12 cellular contexts compared by ENCODE assay signal in the genomic region with DNA sequence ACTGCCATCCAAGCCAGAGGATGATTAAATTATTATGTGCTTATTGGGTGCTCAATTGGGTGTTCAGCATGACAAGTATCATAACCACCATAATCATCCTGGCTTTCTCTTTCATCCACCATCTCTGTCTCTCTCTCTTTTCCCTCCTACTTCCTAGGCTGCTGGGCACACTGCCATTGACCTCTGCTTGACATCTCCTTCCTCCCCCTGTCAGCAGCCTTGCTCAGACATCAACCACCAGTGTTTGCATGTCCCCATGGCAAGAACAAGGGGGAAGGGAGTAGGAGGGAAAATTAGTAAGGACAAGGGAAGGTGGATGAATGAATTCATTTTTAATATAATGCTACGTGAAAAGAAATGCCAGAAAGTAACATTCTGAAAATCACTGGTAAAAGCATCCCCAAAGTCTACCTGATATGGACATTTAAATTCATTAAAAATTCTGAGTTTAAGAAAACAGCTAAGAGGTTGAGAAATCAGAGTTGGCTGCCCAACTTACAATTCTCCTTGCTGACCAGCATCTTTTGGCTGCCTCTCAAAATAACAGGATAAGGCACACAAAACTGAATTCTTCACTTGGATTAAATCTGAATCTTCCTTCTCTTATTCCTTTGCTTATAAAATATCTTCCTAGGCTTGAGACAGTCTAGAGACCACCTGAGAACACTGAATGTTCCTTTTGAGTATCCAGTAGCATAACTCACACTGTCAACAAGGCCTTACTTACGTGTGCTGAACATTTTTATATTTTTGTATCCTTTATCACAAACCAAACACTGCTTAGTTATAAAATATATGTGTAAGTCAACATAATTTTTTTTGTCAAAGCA. TPM values are rescaled to one million over a fixed set of nuclear protein-coding genes. Genes with fewer than 3 reads are reported as not detected.
A peak's percentile ranks its signal among the peaks of the same experiment; 100 is the strongest.
DNase-seq lines count a peak whose midpoint lies in the region; ATAC-seq, FAIRE-seq and TF ChIP-seq lines count a peak whose summit lies in the region.
"Had no signal": no experiment of that assay in that cellular context is flagged by ENCODE, and none has a peak within 500 bp of the region (broad histone marks: within the 10 kb centered on the region; RNA-seq: fewer than 3 reads in every experiment).

No MANE protein-coding gene starts in this region.

- TF ChIP-seq POLR2A in H54 (IDR thresholded peaks at IDR 0.05; ENCODE audit: low read depth, low read length), result no peak

- FAIRE-seq in H54 (lab: Jason Lieb, UNC), result no peak

- peak; percentile 51 for ATAC-seq in omental fat pad (ENCODE audit: low FRiP score)
- no peak for ATAC-seq in GM18867 (IDR thresholded peaks at IDR 0.05; ENCODE audit: unreplicated experiment)
- ATAC-seq in left lobe of liver, result no peak

- no peak for TF ChIP-seq CTCF in omental fat pad (IDR thresholded peaks at IDR 0.05)

- DNase-seq in H4 (ENCODE audit: low spot score) (peak; percentile 49), NCI-H69 (lab: John Stamatoyannopoulos, UW) (peak; percentile 82), dermis microvascular lymphatic vessel endothelial cell (ENCODE audit: low read depth in 2 of 2) (peak; percentile 56 to 86), omental fat pad (ENCODE audit: low spot score) (no peak), T-helper 1 cell (no peak), H54 (ENCODE audit: insufficient read length, low spot score) (no peak), left lobe of liver (ENCODE audit: low spot score) (no peak)
- DNase-seq: activated CD4-positive, alpha-beta T cell treated with anti-CD3 and anti-CD28 coated beads for 1 hour; activated effector memory CD4-positive, alpha-beta T cell treated with anti-CD3 and anti-CD28 coated beads, Interleukin-2, amount 50 U/mL, for 16 hours; CD8-positive, alpha-beta memory T cell; NCI-H345 had no signal

RNA-seq across cellular contexts. Expression of gene SNCA, which starts 48.5 kb away (rescaled TPM):
- total RNA-seq in H4 (2014; rRNA removed; shearing (Covaris generic)), result 19.5 and 29.6 TPM in 2 replicates
- total RNA-seq in dermis microvascular lymphatic vessel endothelial cell (116 and 146 TPM in 2 replicates), omental fat pad (10 to 100 TPM in 3 of 4 donors, 1 to 10 TPM in 1; 8.7 to 26.1 (median 19.2) TPM), left lobe of liver (0.20 TPM)

Comparison
In these comparisons a context has a peak if more than half of its experiments do, and no peak if none do; other contexts are left out.
1. DNase-seq: peak in H4 (single experiment), NCI-H69 (single experiment) and dermis microvascular lymphatic vessel endothelial cell (2 of 2); none in omental fat pad (single experiment), T-helper 1 cell (0 of 5), H54 (single experiment) and left lobe of liver (single experiment).